In the genomic region with DNA sequence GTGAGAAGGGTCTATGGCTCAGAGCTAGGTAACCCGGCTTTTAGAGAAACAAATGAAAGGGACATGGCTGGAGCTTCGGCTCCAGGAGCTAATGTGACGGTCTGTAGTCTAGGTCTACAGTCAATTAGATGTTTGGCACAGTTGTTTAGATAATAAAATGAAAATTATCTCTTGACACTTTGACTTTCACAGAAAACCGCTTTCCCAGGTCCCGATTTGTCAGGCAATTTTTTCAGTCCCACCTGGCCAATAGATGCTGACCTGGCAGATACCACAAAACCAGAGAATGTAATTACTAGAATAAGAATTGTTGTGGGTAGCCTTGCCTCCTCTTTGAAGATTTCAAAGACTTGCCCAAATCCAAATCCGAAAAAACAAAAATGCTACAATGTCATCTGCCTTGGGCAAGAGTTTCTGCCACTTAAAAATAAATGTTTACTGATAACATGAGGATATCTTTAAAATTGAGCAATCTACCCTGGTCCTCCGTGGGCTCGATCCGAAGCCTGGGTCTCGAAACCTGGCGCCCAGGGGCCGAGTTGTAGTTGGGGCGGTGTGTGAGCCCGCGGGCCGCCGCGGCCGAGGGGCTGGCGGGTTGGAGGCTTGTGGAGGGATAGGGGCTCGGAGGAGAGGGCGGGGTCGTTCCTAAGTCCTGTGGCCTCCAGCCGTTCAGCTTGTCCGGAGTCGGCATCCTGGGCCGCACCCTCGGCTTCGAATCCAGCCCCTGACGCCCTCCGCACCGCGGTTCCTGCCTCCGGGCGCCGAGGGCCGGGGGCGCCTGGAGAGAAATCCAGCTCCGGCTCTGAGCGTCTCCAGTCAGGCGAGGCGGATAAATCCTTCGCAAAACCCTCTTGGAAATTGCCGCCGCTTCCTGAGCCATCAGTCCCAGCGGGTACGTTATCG, we compare ENCODE assay signal across 9 cellular contexts. TPM values are rescaled to one million over a fixed set of nuclear protein-coding genes. Genes with fewer than 3 reads are reported as not detected.
DNase-seq lines count a peak whose midpoint lies in the region; ATAC-seq, FAIRE-seq and TF ChIP-seq lines count a peak whose summit lies in the region.
"Had no signal": no experiment of that assay in that cellular context is flagged by ENCODE, and none has a peak within 500 bp of the region (broad histone marks: within the 10 kb centered on the region; RNA-seq: fewer than 3 reads in every experiment).

No MANE protein-coding gene starts in this region.

- no peak overlapping the region for H3K56ac ChIP-seq in H1 (replicated peaks; ENCODE audit: insufficient read length, low read depth, low read length)

- no peak for TF ChIP-seq RAD21 in H1 (IDR thresholded peaks at IDR 0.05 in 1 of 2, conservative IDR thresholded peaks at IDR 0.05 in 1 of 2; ENCODE audit: low read depth in 2 of 2, low read length in 2 of 2)

- no peaks in the 10 kb centered on the region for H3K79me2 ChIP-seq in H1 (ENCODE audit: control insufficient read depth in 1 of 2, insufficient read depth in 2 of 2, low read length in 2 of 2)
- no peaks in the 10 kb centered on the region for H3K79me2 ChIP-seq in osteoblast (ENCODE audit: insufficient read depth, low read length)

- POLR2A ChIA-PET in H1 (lab: Charles Lee; ENCODE audit: partially characterized antibody), result interaction anchor here (0.7 to 1.9 kb wide), 4 partner anchors 20 to 57 kb away, joined by 3 to 9 read pairs (median 3); no protein-coding TSS in a partner anchor

- H3K4me1 ChIP-seq in H1 (replicated peaks in 1 of 4; ENCODE audit: control insufficient read depth in 3 of 4, insufficient read depth in 4 of 4, low read length in 3 of 4) (peaks cover 9 to 49% (median 26%) of the 10 kb centered on the region in 4 experiments), osteoblast (ENCODE audit: insufficient read depth, low read length) (no peaks in the 10 kb centered on the region), prostate gland (replicated peaks) (peaks cover 24% of the 10 kb centered on the region), tibial nerve (peaks cover 0 to 70% (median 51%) of the 10 kb centered on the region in 4 donors)

- H2BK5ac ChIP-seq in H1 (ENCODE audit: low read depth, low read length), result no peak overlapping the region

- no peak overlapping the region for H4K91ac ChIP-seq in H1 (replicated peaks; ENCODE audit: insufficient read length, low read length)

- H3K9me3 Mint-ChIP-seq in IgD-negative memory B cell, result peaks cover 0 to 2% (median 0%) of the 10 kb centered on the region in 3 donors

- H3K27ac ChIP-seq in H1 (ENCODE audit: low read depth, low read length) (no peak overlapping the region), osteoblast (ENCODE audit: low read depth, low read length) (no peak overlapping the region), prostate gland (no peak overlapping the region), tibial nerve (no peak overlapping the region)
- H3K27ac ChIP-seq: PC-9 had no signal

- no peak overlapping the region for H3K23ac ChIP-seq in H1 (ENCODE audit: insufficient read length)

- no peak for ATAC-seq in GM19351 (IDR thresholded peaks at IDR 0.05; ENCODE audit: unreplicated experiment)

- H4K20me1 ChIP-seq in H1 (replicated peaks in 1 of 2; ENCODE audit: control insufficient read depth in 1 of 2, insufficient read depth in 2 of 2, low read length in 2 of 2) (peaks cover 17 to 21% of the 10 kb centered on the region in 2 experiments), osteoblast (ENCODE audit: insufficient read depth, low read length) (no peaks in the 10 kb centered on the region)

- no peaks in the 10 kb centered on the region for H3K79me1 ChIP-seq in H1 (ENCODE audit: low read depth, low read length)

- no peak overlapping the region for H4K5ac ChIP-seq in H1 (ENCODE audit: insufficient read length, low read depth, low read length)

- no peak for FAIRE-seq in H1 (lab: Jason Lieb, UNC)

- peaks cover 3 to 11% (median 11%) of the 10 kb centered on the region in 3 donors for H3K4me1 Mint-ChIP-seq in IgD-negative memory B cell

- H3K9me3 ChIP-seq in H1 (ENCODE audit: insufficient read depth in 2 of 2, low read depth in 1 of 2, low read length in 1 of 2), result peaks cover 0 to 4% of the 10 kb centered on the region in 2 experiments; a peak in 1 of 4 replicates
- peaks cover 14% of the 10 kb centered on the region for H3K9me3 ChIP-seq in osteoblast (ENCODE audit: low read depth, low read length)
- no peaks in the 10 kb centered on the region for H3K9me3 ChIP-seq in prostate gland
- no peaks in the 10 kb centered on the region for H3K9me3 ChIP-seq in tibial nerve

- H3K4me2 ChIP-seq in H1 (ENCODE audit: insufficient read depth in 1 of 2, low read depth in 2 of 2, low read length in 2 of 2), result peak overlapping the region; percentile 84 to 97
- H3K4me2 ChIP-seq in osteoblast (ENCODE audit: insufficient read depth, low read length), result peak overlapping the region; percentile 48
- H3K4me2 ChIP-seq: PC-9 had no signal

- H3K18ac ChIP-seq in H1 (ENCODE audit: extremely low read depth, low read length), result no peak overlapping the region; the same call in 1 of the 2 replicates

- intact Hi-C loops in prostate gland (cut with DNase I), result no loop called here

- peak overlapping the region; percentile 21 to 70 (median 51); a peak in 7 of 8 replicates for H3K4me3 ChIP-seq in H1 (ENCODE audit: extremely low read depth in 1 of 4, insufficient read depth in 2 of 4, low read depth in 3 of 4, low read length in 4 of 4)
- peak overlapping the region; percentile 30 for H3K4me3 ChIP-seq in osteoblast (ENCODE audit: insufficient read depth, low read length)
- H3K4me3 ChIP-seq in prostate gland, result no peak overlapping the region
- H3K4me3 ChIP-seq in tibial nerve, result peak overlapping the region in 2 of 4 donors; percentile 25 to 40
- H3K4me3 ChIP-seq: PC-9 had no signal

- no peak for TF ChIP-seq EP300 in H1 (IDR thresholded peaks at IDR 0.05; ENCODE audit: borderline replicate concordance in 1 of 2, low read depth in 2 of 2, low read length in 2 of 2)
- peak in 1 of 2 donors; percentile 23 for TF ChIP-seq EP300 in tibial nerve (IDR thresholded peaks at IDR 0.05)

- H3K4ac ChIP-seq in H1 (replicated peaks; ENCODE audit: insufficient read length, low read depth, low read length), result no peak overlapping the region

- H2AFZ ChIP-seq in H1 (ENCODE audit: low read length), result no peak overlapping the region
- no peak overlapping the region for H2AFZ ChIP-seq in osteoblast (ENCODE audit: low read length)
- H2AFZ ChIP-seq: PC-9 had no signal

- peak overlapping the region in 3 of 4 donors; percentile 54 to 91 (median 87) for H3K4me3 Mint-ChIP-seq in IgD-negative memory B cell

- H3K27me3 ChIP-seq in H1 (replicated peaks in 1 of 4; ENCODE audit: control insufficient read depth in 3 of 4, extremely low read depth in 1 of 4, insufficient read depth in 3 of 4, low read length in 3 of 4) (peaks cover 89 to 96% (median 93%) of the 10 kb centered on the region in 4 experiments), osteoblast (ENCODE audit: insufficient read depth, low read length) (peaks cover 96% of the 10 kb centered on the region), prostate gland (replicated peaks; ENCODE audit: insufficient read depth) (peaks cover 62% of the 10 kb centered on the region), tibial nerve (peaks cover 7 to 99% of the 10 kb centered on the region in 2 donors)

- no peak overlapping the region; the same call in 1 of the 2 replicates for H4K8ac ChIP-seq in H1 (ENCODE audit: extremely low read depth, insufficient read depth, low read length)

- H3K23me2 ChIP-seq in H1 (ENCODE audit: low read depth, low read length), result peaks cover 30% of the 10 kb centered on the region; the same call in 1 of the 2 replicates

- 0 out of 2 replicates have a peak overlapping the region, but pooled peaks have one; percentile 5 for H2BK12ac ChIP-seq in H1 (ENCODE audit: low read depth, low read length)

- no peaks in the 10 kb centered on the region for H3K36me3 Mint-ChIP-seq in IgD-negative memory B cell

- no peak overlapping the region for H2AK5ac ChIP-seq in H1 (ENCODE audit: low read depth, low read length)

- peak overlapping the region; percentile 82 for H2BK120ac ChIP-seq in H1 (replicated peaks; ENCODE audit: low read depth, low read length)

- CTCF ChIA-PET in H1 (lab: Charles Lee; ENCODE audit: partially characterized antibody), result interaction anchor here (0.6 to 24.3 kb wide), 6 partner anchors 16 to 774 kb away, joined by 3 to 497 read pairs (median 4); a partner anchor contains a TSS

- no peak overlapping the region for H3K9ac ChIP-seq in H1 (replicated peaks in 1 of 4; ENCODE audit: extremely low read depth in 1 of 4, low read depth in 3 of 4, low read length in 3 of 4)

- TF ChIP-seq POLR2A in H1 (IDR thresholded peaks at IDR 0.05; ENCODE audit: control extremely low read depth in 1 of 2, low read depth in 2 of 2, low read length in 2 of 2) (no peak), prostate gland (IDR thresholded peaks at IDR 0.05) (no peak), tibial nerve (IDR thresholded peaks at IDR 0.05) (no peak)

- peak overlapping the region; percentile 15 to 67 (median 55) for H3K27ac Mint-ChIP-seq in IgD-negative memory B cell

- peaks cover 66% of the 10 kb centered on the region for H3K27me3 Mint-ChIP-seq in IgD-negative memory B cell

- TF ChIP-seq CTCF in H1 (IDR thresholded peaks at IDR 0.05; ENCODE audit: control extremely low read depth in 1 of 3, insufficient read depth in 1 of 3, low read depth in 1 of 3, low read length in 3 of 3) (no peak), osteoblast (IDR thresholded peaks at IDR 0.05; ENCODE audit: extremely low read depth, low read depth, low read length) (no peak), prostate gland (IDR thresholded peaks at IDR 0.05) (no peak), tibial nerve (IDR thresholded peaks at IDR 0.05) (no peak)

- H2BK20ac ChIP-seq in H1 (ENCODE audit: low read length), result no peak overlapping the region; the same call in 1 of the 2 replicates

- 2% methylated on average over 48 of the region's 48 CpGs; no CpG with 5 or more reads in 1 of the 2 experiments for WGBS in H1 (ENCODE audit: extremely low coverage in 1 of 2, insufficient coverage in 1 of 2, insufficient read length in 1 of 2, insufficient replicate concordance in 2 of 2, low coverage in 1 of 2, low lambda C conversion rate in 2 of 2, missing lambda C conversion rate in 1 of 2), 2 experiments
- 6% methylated on average over 48 of the region's 48 CpGs for WGBS in prostate gland
- WGBS in tibial nerve, 2 donors, result 5 to 9% methylated on average over 25 to 48 of the region's 48 CpGs

- H3K14ac ChIP-seq in H1 (ENCODE audit: insufficient read length), result no peak overlapping the region

- DNase-seq in DMS114 treated with DMSO at 0.1 percent for 48 hours (lab: John Stamatoyannopoulos, UW; ENCODE audit: unreplicated experiment) (peak; percentile 21), H1 (ENCODE audit: low read depth in 1 of 2, low spot score in 2 of 2) (peak in 1 of 2 experiments; percentile 75), osteoblast (ENCODE audit: insufficient read length, low spot score, missing footprints) (peak; percentile 75), prostate gland (ENCODE audit: low spot score) (no peak), tibial nerve (ENCODE audit: low spot score in 2 of 2) (no peak)
- DNase-seq: PC-9 had no signal

- H3K36me3 ChIP-seq in H1 (ENCODE audit: control insufficient read depth in 2 of 4, insufficient read depth in 4 of 4, low read length in 3 of 4), result peaks cover 0 to 8% (median 0%) of the 10 kb centered on the region in 4 experiments; a peak in 1 of 8 replicates
- H3K36me3 ChIP-seq in osteoblast (ENCODE audit: insufficient read depth, low read length), result no peaks in the 10 kb centered on the region
- H3K36me3 ChIP-seq in prostate gland, result no peaks in the 10 kb centered on the region
- no peaks in the 10 kb centered on the region for H3K36me3 ChIP-seq in tibial nerve

- no peak overlapping the region; the same call in 1 of the 2 replicates for H2BK15ac ChIP-seq in H1 (ENCODE audit: low read length)

RNA-seq across cellular contexts. Expression of a gene that starts 2.3 kb away (rescaled TPM):
- polyA plus RNA-seq in IgD-negative memory B cell (not detected), H1 (2011; rRNA removed) (2.4 and 3.3 TPM in 2 replicates)
- 4.8 and 4.9 TPM in 2 replicates for total RNA-seq in H1 (2021; fragmentation: NEBNext Ultra II Directional; extraction: Animal tissue kit (Norgen Biotek cat#: 25700))
- 2.8 TPM for polyA plus RNA-seq in H1 (2011; cell fraction: cytosol; rRNA removed)
- polyA plus RNA-seq in H1 (2011; cell fraction: nucleus; rRNA removed), result 3.5 TPM
- polyA plus RNA-seq in H1 (2012, experiment 1 of 2), result 2.2 to 3.8 TPM (median 3.0 TPM) in 4 replicates
- 1.8 TPM for polyA plus RNA-seq in H1 (2012, experiment 2 of 2)
- polyA plus RNA-seq in H1 (2013, experiment 1 of 2), result 3.2 TPM
- polyA plus RNA-seq in H1 (2013, experiment 2 of 2), result 3.2 TPM
- 1.1 and 2.1 TPM in 2 replicates for polyA minus RNA-seq in H1 (2011; rRNA and poly(A)+ RNA removed)
- 3.4 TPM for polyA minus RNA-seq in H1 (2011; cell fraction: cytosol; rRNA and poly(A)+ RNA removed)
- polyA minus RNA-seq in H1 (2011; cell fraction: nucleus; rRNA and poly(A)+ RNA removed), result 3.5 TPM
- total RNA-seq in osteoblast (not detected in 2 replicates), prostate gland (1 to 10 TPM in 1 of 2 donors, not detected in 1; 9.8 TPM), tibial nerve (not detected)
- total RNA-seq: myocyte, PC-9 had no signal

RNA-seq across cellular contexts. Expression of a gene that starts 32.5 kb away (rescaled TPM):
- polyA plus RNA-seq in IgD-negative memory B cell, result not detected
- total RNA-seq in H1 (2021; fragmentation: NEBNext Ultra II Directional; extraction: Animal tissue kit (Norgen Biotek cat#: 25700)), result 10.7 and 11.5 TPM in 2 replicates
- 4.2 and 4.5 TPM in 2 replicates for polyA plus RNA-seq in H1 (2011; rRNA removed)
- 8.9 TPM for polyA plus RNA-seq in H1 (2011; cell fraction: cytosol; rRNA removed)
- 5.4 TPM for polyA plus RNA-seq in H1 (2011; cell fraction: nucleus; rRNA removed)
- 7.2 to 11.0 TPM (median 10.2 TPM) in 4 replicates for polyA plus RNA-seq in H1 (2012, experiment 1 of 2)
- polyA plus RNA-seq in H1 (2012, experiment 2 of 2), result 9.2 TPM
- 5.3 TPM for polyA plus RNA-seq in H1 (2013, experiment 1 of 2)
- 6.1 TPM for polyA plus RNA-seq in H1 (2013, experiment 2 of 2)
- 2.3 and 4.9 TPM in 2 replicates for polyA minus RNA-seq in H1 (2011; rRNA and poly(A)+ RNA removed)
- polyA minus RNA-seq in H1 (2011; cell fraction: cytosol; rRNA and poly(A)+ RNA removed), result 4.0 TPM
- polyA minus RNA-seq in H1 (2011; cell fraction: nucleus; rRNA and poly(A)+ RNA removed), result 2.3 TPM
- total RNA-seq in osteoblast, result 17.0 and 19.2 TPM in 2 replicates
- 10 to 100 TPM; 42.5 to 91.5 TPM for total RNA-seq in prostate gland
- 10 to 100 TPM; 22.0 to 33.3 (median 27.1) TPM for total RNA-seq in tibial nerve

Comparison
In these comparisons a context has a peak if more than half of its experiments do, and no peak if none do; other contexts are left out.
1. DNase-seq: peak in DMS114 treated with DMSO at 0.1 percent for 48 hours (single experiment) and osteoblast (single experiment); none in prostate gland (single experiment) and tibial nerve (0 of 2).
2. H3K4me3 ChIP-seq: peak in H1 (4 of 4) and osteoblast (single experiment); none in prostate gland (0 of 2).